ENCODE assay signal across 8 cellular contexts in genomic region chr6:142746524-142746923, GRCh38.
A peak's percentile ranks its signal among the peaks of the same experiment; 100 is the strongest.
DNase-seq lines count a peak whose midpoint lies in the region; ATAC-seq and TF ChIP-seq lines count a peak whose summit lies in the region.

No MANE protein-coding gene starts in this region.

- no peak overlapping the region for H3K4me3 ChIP-seq in CD8-positive, alpha-beta memory T cell (ENCODE audit: low read length)
- H3K4me3 ChIP-seq in lower lobe of right lung: no peak overlapping the region
- no peak overlapping the region for H3K4me3 ChIP-seq in coronary artery

- H3K4me1 Mint-ChIP-seq in CD8-positive, alpha-beta memory T cell: peaks cover 0 to 17% (median 5%) of the 10 kb centered on the region in 3 donors

- TF ChIP-seq CTCF in lower lobe of right lung (IDR thresholded peaks at IDR 0.05): peak; percentile 43
- no peak for TF ChIP-seq CTCF in coronary artery (IDR thresholded peaks at IDR 0.05)

- H3K36me3 Mint-ChIP-seq in CD8-positive, alpha-beta memory T cell: peaks cover 0 to 1% (median 0%) of the 10 kb centered on the region in 3 donors

- no peaks in the 10 kb centered on the region for H3K9me3 ChIP-seq in CD8-positive, alpha-beta memory T cell (ENCODE audit: low read length)
- no peaks in the 10 kb centered on the region for H3K9me3 ChIP-seq in lower lobe of right lung

- H3K36me3 ChIP-seq in CD8-positive, alpha-beta memory T cell (ENCODE audit: insufficient read depth, low read length): no peaks in the 10 kb centered on the region
- H3K36me3 ChIP-seq in lower lobe of right lung: no peaks in the 10 kb centered on the region

- ATAC-seq in GM19455 (IDR thresholded peaks at IDR 0.05; ENCODE audit: unreplicated experiment) (peak; percentile 54), lower lobe of right lung (peak; percentile 59 to 62)

- H3K4me1 ChIP-seq in CD8-positive, alpha-beta memory T cell (ENCODE audit: insufficient read depth, low read length): peaks cover 3% of the 10 kb centered on the region
- peaks cover 5% of the 10 kb centered on the region for H3K4me1 ChIP-seq in lower lobe of right lung

- H3K4me3 Mint-ChIP-seq in CD8-positive, alpha-beta memory T cell: no peak overlapping the region

- no peak overlapping the region for H3K27ac Mint-ChIP-seq in CD8-positive, alpha-beta memory T cell

- no peak overlapping the region for H3K27ac ChIP-seq in CD8-positive, alpha-beta memory T cell (ENCODE audit: low read depth, low read length)
- H3K27ac ChIP-seq in lower lobe of right lung (no peak overlapping the region), coronary artery (no peak overlapping the region)

- H3K9me3 Mint-ChIP-seq in CD8-positive, alpha-beta memory T cell: no peaks in the 10 kb centered on the region

- H3K27me3 Mint-ChIP-seq in CD8-positive, alpha-beta memory T cell: no peaks in the 10 kb centered on the region

- H3K27me3 ChIP-seq in CD8-positive, alpha-beta memory T cell (ENCODE audit: insufficient read depth, low read length, poor library complexity, severe bottlenecking): no peaks in the 10 kb centered on the region
- H3K27me3 ChIP-seq in lower lobe of right lung (ENCODE audit: low read depth): no peaks in the 10 kb centered on the region

- DNase-seq in CD8-positive, alpha-beta memory T cell: peak; percentile 6 to 57 (median 28)
- DNase-seq in NCI-H82 treated with DMSO at 0.1 percent for 48 hours (lab: John Stamatoyannopoulos, UW; ENCODE audit: unreplicated experiment) (peak; percentile 2), brain pericyte (ENCODE audit: low read depth, low spot score) (peak; percentile 4), lower lobe of right lung (no peak), HK-2 (ENCODE audit: unreplicated experiment) (no peak), NCI-H1092 treated with DMSO at 0.1 percent for 48 hours (lab: John Stamatoyannopoulos, UW) (no peak), coronary artery (ENCODE audit: low spot score) (no peak)

- POLR2A ChIA-PET in CD8-positive, alpha-beta memory T cell (lab: Charles Lee): no interaction called here

- intact Hi-C loops in lower lobe of right lung (cut with DNase I): no loop called here

- CTCF ChIA-PET in CD8-positive, alpha-beta memory T cell (lab: Charles Lee): interaction anchor here (0.7 to 1.7 kb wide), 7 partner anchors 14 to 591 kb away, joined by 3 to 4 read pairs (median 4); no protein-coding TSS in a partner anchor

Comparison
In these comparisons a context has a peak if more than half of its experiments do, and no peak if none do; other contexts are left out.
1. DNase-seq: peak in CD8-positive, alpha-beta memory T cell (5 of 5), NCI-H82 treated with DMSO at 0.1 percent for 48 hours (single experiment) and brain pericyte (single experiment); none in lower lobe of right lung (single experiment), HK-2 (single experiment), NCI-H1092 treated with DMSO at 0.1 percent for 48 hours (single experiment) and coronary artery (single experiment).